ENCODE assay signal across 1 cellular context in genomic region chr4:146621-147020, GRCh38.
A peak's percentile ranks its signal among the peaks of the same experiment; 100 is the strongest.
TF ChIP-seq lines count a peak whose summit lies in the region.

No MANE protein-coding gene starts in this region.

TF ChIP-seq in K562, 482 proteins besides CTCF, POLR2A, EP300 and RAD21:
- TF ChIP-seq ZNF696 (CRISPR knock-in tag; conservative IDR thresholded peaks at IDR 0.05): no peak
- TF ChIP-seq ETV5 (CRISPR knock-in tag; IDR thresholded peaks at IDR 0.05; ENCODE audit: low read depth): no peak
- TF ChIP-seq DLX4 (CRISPR knock-in tag; IDR thresholded peaks at IDR 0.05): no peak
- no peak for TF ChIP-seq GTF2F1 (IDR thresholded peaks at IDR 0.05; ENCODE audit: low read depth, low read length)
- no peak for TF ChIP-seq ATF7 (IDR thresholded peaks at IDR 0.05)
- TF ChIP-seq ZNF384 (IDR thresholded peaks at IDR 0.05; ENCODE audit: low read depth, low read length): peak; percentile 47; the same call in 1 of the 2 replicates
- TF ChIP-seq CBX5 (IDR thresholded peaks at IDR 0.05; ENCODE audit: borderline replicate concordance, low read depth): no peak
- TF ChIP-seq EWSR1 (IDR thresholded peaks at IDR 0.05; ENCODE audit: borderline replicate concordance, low read depth, partially characterized antibody): no peak
- TF ChIP-seq TRIM28 (IDR thresholded peaks at IDR 0.05): peak; percentile 53; the same call in 1 of the 2 replicates
